In genomic region chr16:71769222-71769621, GRCh38 we compare ENCODE assay signal across 1 cellular context.
A peak's percentile ranks its signal among the peaks of the same experiment; 100 is the strongest.
TF ChIP-seq lines count a peak whose summit lies in the region.

No MANE protein-coding gene starts in this region.

TF ChIP-seq in K562, 482 proteins besides CTCF, POLR2A, EP300 and RAD21 (continued from another document):
- TF ChIP-seq, protein P1, sequence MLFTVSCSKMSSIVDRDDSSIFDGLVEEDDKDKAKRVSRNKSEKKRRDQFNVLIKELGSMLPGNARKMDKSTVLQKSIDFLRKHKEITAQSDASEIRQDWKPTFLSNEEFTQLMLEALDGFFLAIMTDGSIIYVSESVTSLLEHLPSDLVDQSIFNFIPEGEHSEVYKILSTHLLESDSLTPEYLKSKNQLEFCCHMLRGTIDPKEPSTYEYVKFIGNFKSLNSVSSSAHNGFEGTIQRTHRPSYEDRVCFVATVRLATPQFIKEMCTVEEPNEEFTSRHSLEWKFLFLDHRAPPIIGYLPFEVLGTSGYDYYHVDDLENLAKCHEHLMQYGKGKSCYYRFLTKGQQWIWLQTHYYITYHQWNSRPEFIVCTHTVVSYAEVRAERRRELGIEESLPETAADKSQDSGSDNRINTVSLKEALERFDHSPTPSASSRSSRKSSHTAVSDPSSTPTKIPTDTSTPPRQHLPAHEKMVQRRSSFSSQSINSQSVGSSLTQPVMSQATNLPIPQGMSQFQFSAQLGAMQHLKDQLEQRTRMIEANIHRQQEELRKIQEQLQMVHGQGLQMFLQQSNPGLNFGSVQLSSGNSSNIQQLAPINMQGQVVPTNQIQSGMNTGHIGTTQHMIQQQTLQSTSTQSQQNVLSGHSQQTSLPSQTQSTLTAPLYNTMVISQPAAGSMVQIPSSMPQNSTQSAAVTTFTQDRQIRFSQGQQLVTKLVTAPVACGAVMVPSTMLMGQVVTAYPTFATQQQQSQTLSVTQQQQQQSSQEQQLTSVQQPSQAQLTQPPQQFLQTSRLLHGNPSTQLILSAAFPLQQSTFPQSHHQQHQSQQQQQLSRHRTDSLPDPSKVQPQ (CRISPR knock-in tag; IDR thresholded peaks at IDR 0.05; ENCODE audit: borderline replicate concordance): no peak
- TF ChIP-seq FIP1L1 (IDR thresholded peaks at IDR 0.05; ENCODE audit: low read depth, low read length, poor library complexity, severe bottlenecking) (no peak), MYNN (IDR thresholded peaks at IDR 0.05) (peak; percentile 77), MYNN (CRISPR knock-in tag; IDR thresholded peaks at IDR 0.05) (no peak)
- TF ChIP-seq, protein P2, sequence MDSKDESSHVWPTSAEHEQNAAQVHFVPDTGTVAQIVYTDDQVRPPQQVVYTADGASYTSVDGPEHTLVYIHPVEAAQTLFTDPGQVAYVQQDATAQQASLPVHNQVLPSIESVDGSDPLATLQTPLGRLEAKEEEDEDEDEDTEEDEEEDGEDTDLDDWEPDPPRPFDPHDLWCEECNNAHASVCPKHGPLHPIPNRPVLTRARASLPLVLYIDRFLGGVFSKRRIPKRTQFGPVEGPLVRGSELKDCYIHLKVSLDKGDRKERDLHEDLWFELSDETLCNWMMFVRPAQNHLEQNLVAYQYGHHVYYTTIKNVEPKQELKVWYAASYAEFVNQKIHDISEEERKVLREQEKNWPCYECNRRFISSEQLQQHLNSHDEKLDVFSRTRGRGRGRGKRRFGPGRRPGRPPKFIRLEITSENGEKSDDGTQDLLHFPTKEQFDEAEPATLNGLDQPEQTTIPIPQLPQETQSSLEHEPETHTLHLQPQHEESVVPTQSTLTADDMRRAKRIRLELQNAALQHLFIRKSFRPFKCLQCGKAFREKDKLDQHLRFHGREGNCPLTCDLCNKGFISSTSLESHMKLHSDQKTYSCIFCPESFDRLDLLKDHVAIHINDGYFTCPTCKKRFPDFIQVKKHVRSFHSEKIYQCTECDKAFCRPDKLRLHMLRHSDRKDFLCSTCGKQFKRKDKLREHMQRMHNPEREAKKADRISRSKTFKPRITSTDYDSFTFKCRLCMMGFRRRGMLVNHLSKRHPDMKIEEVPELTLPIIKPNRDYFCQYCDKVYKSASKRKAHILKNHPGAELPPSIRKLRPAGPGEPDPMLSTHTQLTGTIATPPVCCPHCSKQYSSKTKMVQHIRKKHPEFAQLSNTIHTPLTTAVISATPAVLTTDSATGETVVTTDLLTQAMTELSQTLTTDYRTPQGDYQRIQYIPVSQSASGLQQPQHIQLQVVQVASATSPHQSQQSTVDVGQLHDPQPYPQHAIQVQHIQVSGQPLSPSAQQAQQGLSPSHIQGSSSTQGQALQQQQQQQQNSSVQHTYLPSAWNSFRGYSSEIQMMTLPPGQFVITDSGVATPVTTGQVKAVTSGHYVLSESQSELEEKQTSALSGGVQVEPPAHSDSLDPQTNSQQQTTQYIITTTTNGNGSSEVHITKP (IDR thresholded peaks at IDR 0.05; ENCODE audit: partially characterized antibody): no peak
- TF ChIP-seq, protein P3, sequence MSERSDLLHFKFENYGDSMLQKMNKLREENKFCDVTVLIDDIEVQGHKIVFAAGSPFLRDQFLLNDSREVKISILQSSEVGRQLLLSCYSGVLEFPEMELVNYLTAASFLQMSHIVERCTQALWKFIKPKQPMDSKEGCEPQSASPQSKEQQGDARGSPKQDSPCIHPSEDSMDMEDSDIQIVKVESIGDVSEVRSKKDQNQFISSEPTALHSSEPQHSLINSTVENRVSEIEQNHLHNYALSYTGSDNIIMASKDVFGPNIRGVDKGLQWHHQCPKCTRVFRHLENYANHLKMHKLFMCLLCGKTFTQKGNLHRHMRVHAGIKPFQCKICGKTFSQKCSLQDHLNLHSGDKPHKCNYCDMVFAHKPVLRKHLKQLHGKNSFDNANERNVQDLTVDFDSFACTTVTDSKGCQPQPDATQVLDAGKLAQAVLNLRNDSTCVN (CRISPR knock-in tag; IDR thresholded peaks at IDR 0.05): no peak
TF ChIP-seq in K562: peak in this region for 1.
